31 cellular contexts compared by ENCODE assay signal in the genomic region with DNA sequence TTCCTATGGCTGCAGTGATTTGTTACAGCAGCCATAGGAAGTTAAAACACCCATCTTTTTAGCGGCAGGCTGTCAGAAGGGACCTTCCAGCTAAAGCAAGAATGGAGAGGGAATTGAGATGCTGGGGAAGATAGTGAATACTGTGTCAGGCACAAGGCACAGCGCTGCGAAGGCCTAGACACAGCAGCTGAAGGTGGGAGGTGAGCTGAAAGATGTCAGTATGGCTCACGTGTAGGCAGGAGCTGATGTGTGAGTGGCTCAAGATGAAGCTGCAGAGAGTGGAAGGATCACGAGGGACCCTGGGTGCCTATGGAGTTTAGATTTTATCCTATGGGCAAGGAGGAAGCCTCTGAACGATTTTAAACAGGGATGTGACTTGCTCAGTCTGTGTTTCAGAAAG.
"Had no signal": no experiment of that assay in that cellular context is flagged by ENCODE, and none has a peak within 500 bp of the region (broad histone marks: within the 10 kb centered on the region; RNA-seq: fewer than 3 reads in every experiment).

No MANE protein-coding gene starts in this region.

- H3K27ac ChIP-seq: body of pancreas, brain microvascular endothelial cell, breast epithelium, VCaP had no signal

- H3K36me3 ChIP-seq: brain microvascular endothelial cell, breast epithelium had no signal

- DNase-seq: activated B cell treated with CpG ODN at 0.5 μM for 24 hours; activated CD4-positive, alpha-beta memory T cell treated with anti-CD3 and anti-CD28 coated beads for 36 hours; activated CD4-positive, alpha-beta T cell treated with anti-CD3 and anti-CD28 coated beads for 4 hours; activated CD4-positive, alpha-beta T cell treated with anti-CD3 and anti-CD28 coated beads, Interleukin-2, amount 10 ng/mL, durations not matched to agents 24 days and 14 days; activated CD4-positive, alpha-beta T cell treated with anti-CD3 and anti-CD28 coated beads, Interleukin-2, amount 50 U/mL, for 1 hour; activated CD4-positive, alpha-beta T cell treated with anti-CD3 and anti-CD28 coated beads, Interleukin-2, amount 50 U/mL, for 4 hours; activated CD4-positive, CD25-positive, alpha-beta regulatory T cell treated with anti-CD3 and anti-CD28 coated beads, Interleukin-2, amount 50 U/mL, for 72 hours; activated CD8-positive, alpha-beta memory T cell treated with anti-CD3 and anti-CD28 coated beads, Interleukin-2, amount 50 U/mL, for 4 hours; activated CD8-positive, alpha-beta T cell treated with anti-CD3 and anti-CD28 coated beads for 36 hours; activated effector memory CD4-positive, alpha-beta T cell treated with anti-CD3 and anti-CD28 coated beads, Interleukin-2, amount 50 U/mL, for 16 hours; activated naive CD4-positive, alpha-beta T cell treated with anti-CD3 and anti-CD28 coated beads, Interleukin-2, amount 10 ng/mL, durations not matched to agents 7 days and 5 days; activated naive CD4-positive, alpha-beta T cell treated with Interleukin-2 at 50 U/mL for 16 hours; activated naive CD8-positive, alpha-beta T cell treated with anti-CD3 and anti-CD28 coated beads, Interleukin-2, amount 10 ng/mL, durations not matched to agents 7 days and 5 days; activated naive CD8-positive, alpha-beta T cell treated with anti-CD3 and anti-CD28 coated beads, Interleukin-2, amount 50 U/mL, for 24 hours; activated T-cell treated with anti-CD3 and anti-CD28 coated beads for 4 hours; activated T-cell treated with anti-CD3 and anti-CD28 coated beads, Interleukin-2, amount 50 U/mL, for 1 hour; activated T-cell treated with anti-CD3 and anti-CD28 coated beads, Interleukin-2, amount 50 U/mL, for 4 hours; activated T-cell treated with anti-CD3 and anti-CD28 coated beads, Interleukin-2, amount 50 U/mL, for 72 hours; amygdala; anterior cingulate cortex; body of pancreas; brain microvascular endothelial cell; central memory CD4-positive, alpha-beta T cell; T-cell; T-helper 17 cell had no signal

- H3K27me3 ChIP-seq: body of pancreas, brain microvascular endothelial cell, breast epithelium had no signal

- ATAC-seq: activated CD8-positive, alpha-beta T cell treated with anti-CD3 and anti-CD28 coated beads for 36 hours; activated naive CD8-positive, alpha-beta T cell treated with anti-CD3 and anti-CD28 coated beads, Interleukin-2, amount 50 U/mL, for 24 hours; activated T-cell treated with anti-CD3 and anti-CD28 coated beads, Interleukin-2, amount 50 U/mL, for 4 hours; activated T-cell treated with anti-CD3 and anti-CD28 coated beads, Interleukin-2, amount 50 U/mL, for 72 hours; activated T-helper 17 cell treated with anti-CD3 and anti-CD28 coated beads, Interleukin-2, amount 50 U/mL, for 72 hours; body of pancreas; T-cell; T-helper 17 cell had no signal

- H3K27ac Mint-ChIP-seq: activated B cell treated with CpG ODN at 0.5 μM for 24 hours; activated CD4-positive, alpha-beta memory T cell treated with anti-CD3 and anti-CD28 coated beads for 36 hours; activated CD4-positive, alpha-beta T cell treated with anti-CD3 and anti-CD28 coated beads, Interleukin-2, amount 10 ng/mL, durations not matched to agents 24 days and 14 days; activated CD8-positive, alpha-beta T cell treated with anti-CD3 and anti-CD28 coated beads for 36 hours; activated naive CD4-positive, alpha-beta T cell treated with anti-CD3 and anti-CD28 coated beads, Interleukin-2, amount 10 ng/mL, durations not matched to agents 7 days and 5 days; activated naive CD4-positive, alpha-beta T cell treated with anti-CD3 and anti-CD28 coated beads, Interleukin-2, amount 50 U/mL, for 24 hours; activated naive CD8-positive, alpha-beta T cell; activated naive CD8-positive, alpha-beta T cell treated with anti-CD3 and anti-CD28 coated beads, Interleukin-2, amount 10 ng/mL, durations not matched to agents 7 days and 5 days; activated naive CD8-positive, alpha-beta T cell treated with anti-CD3 and anti-CD28 coated beads, Interleukin-2, amount 50 U/mL, for 24 hours; activated T-cell treated with anti-CD3 and anti-CD28 coated beads, Interleukin-2, amount 50 U/mL, for 72 hours; activated T-helper 1 cell treated with anti-CD3 and anti-CD28 coated beads, Interleukin-12 subunit alpha, Interleukin-12 subunit beta, Interleukin-2, Interleukin-4 antibody, amounts not matched to agents 30 ng/mL and 10 ng/mL and 1 ng/mL, durations not matched to agents 14 hours and 24 hours and 36 hours; activated T-helper 17 cell treated with anti-CD3 and anti-CD28 coated beads, Interleukin-2, amount 50 U/mL, for 72 hours; T-cell; T-helper 17 cell had no signal

- H3K4me3 Mint-ChIP-seq: activated B cell treated with CpG ODN at 0.5 μM for 24 hours; activated CD4-positive, alpha-beta memory T cell treated with anti-CD3 and anti-CD28 coated beads for 36 hours; activated CD4-positive, alpha-beta T cell treated with anti-CD3 and anti-CD28 coated beads, Interleukin-2, amount 10 ng/mL, durations not matched to agents 24 days and 14 days; activated CD8-positive, alpha-beta T cell treated with anti-CD3 and anti-CD28 coated beads for 36 hours; activated naive CD4-positive, alpha-beta T cell treated with anti-CD3 and anti-CD28 coated beads, Interleukin-2, amount 10 ng/mL, durations not matched to agents 7 days and 5 days; activated naive CD4-positive, alpha-beta T cell treated with anti-CD3 and anti-CD28 coated beads, Interleukin-2, amount 50 U/mL, for 24 hours; activated naive CD8-positive, alpha-beta T cell; activated naive CD8-positive, alpha-beta T cell treated with anti-CD3 and anti-CD28 coated beads, Interleukin-2, amount 10 ng/mL, durations not matched to agents 7 days and 5 days; activated naive CD8-positive, alpha-beta T cell treated with anti-CD3 and anti-CD28 coated beads, Interleukin-2, amount 50 U/mL, for 24 hours; activated T-cell treated with anti-CD3 and anti-CD28 coated beads, Interleukin-2, amount 50 U/mL, for 4 hours; activated T-cell treated with anti-CD3 and anti-CD28 coated beads, Interleukin-2, amount 50 U/mL, for 72 hours; activated T-helper 1 cell treated with anti-CD3 and anti-CD28 coated beads, Interleukin-12 subunit alpha, Interleukin-12 subunit beta, Interleukin-2, Interleukin-4 antibody, amounts not matched to agents 30 ng/mL and 10 ng/mL and 1 ng/mL, durations not matched to agents 14 hours and 24 hours and 36 hours; activated T-helper 17 cell treated with anti-CD3 and anti-CD28 coated beads, Interleukin-2, amount 50 U/mL, for 72 hours; T-cell; T-helper 17 cell had no signal

- H3K9me3 ChIP-seq: body of pancreas, breast epithelium had no signal

- H3K9me3 Mint-ChIP-seq: activated B cell treated with CpG ODN at 0.5 μM for 24 hours; activated CD4-positive, alpha-beta memory T cell treated with anti-CD3 and anti-CD28 coated beads for 36 hours; activated CD4-positive, alpha-beta T cell treated with anti-CD3 and anti-CD28 coated beads, Interleukin-2, amount 10 ng/mL, durations not matched to agents 24 days and 14 days; activated CD8-positive, alpha-beta T cell treated with anti-CD3 and anti-CD28 coated beads for 36 hours; activated naive CD4-positive, alpha-beta T cell treated with anti-CD3 and anti-CD28 coated beads, Interleukin-2, amount 10 ng/mL, durations not matched to agents 7 days and 5 days; activated naive CD4-positive, alpha-beta T cell treated with anti-CD3 and anti-CD28 coated beads, Interleukin-2, amount 50 U/mL, for 24 hours; activated naive CD8-positive, alpha-beta T cell treated with anti-CD3 and anti-CD28 coated beads, Interleukin-2, amount 10 ng/mL, durations not matched to agents 7 days and 5 days; activated naive CD8-positive, alpha-beta T cell treated with anti-CD3 and anti-CD28 coated beads, Interleukin-2, amount 50 U/mL, for 24 hours; activated T-cell treated with anti-CD3 and anti-CD28 coated beads, Interleukin-2, amount 50 U/mL, for 4 hours; activated T-cell treated with anti-CD3 and anti-CD28 coated beads, Interleukin-2, amount 50 U/mL, for 72 hours; activated T-helper 1 cell treated with anti-CD3 and anti-CD28 coated beads, Interleukin-12 subunit alpha, Interleukin-12 subunit beta, Interleukin-2, Interleukin-4 antibody, amounts not matched to agents 30 ng/mL and 10 ng/mL and 1 ng/mL, durations not matched to agents 14 hours and 24 hours and 36 hours; activated T-helper 17 cell treated with anti-CD3 and anti-CD28 coated beads, Interleukin-2, amount 50 U/mL, for 72 hours; T-cell had no signal

- H3K4me3 ChIP-seq: body of pancreas, breast epithelium had no signal

- H3K36me3 Mint-ChIP-seq: activated CD4-positive, alpha-beta memory T cell treated with anti-CD3 and anti-CD28 coated beads for 36 hours; activated naive CD4-positive, alpha-beta T cell treated with anti-CD3 and anti-CD28 coated beads, Interleukin-2, amount 10 ng/mL, durations not matched to agents 7 days and 5 days; activated naive CD8-positive, alpha-beta T cell treated with anti-CD3 and anti-CD28 coated beads, Interleukin-2, amount 10 ng/mL, durations not matched to agents 7 days and 5 days had no signal

- H3K27me3 Mint-ChIP-seq: activated B cell treated with CpG ODN at 0.5 μM for 24 hours; activated CD4-positive, alpha-beta T cell treated with anti-CD3 and anti-CD28 coated beads, Interleukin-2, amount 10 ng/mL, durations not matched to agents 24 days and 14 days; activated CD8-positive, alpha-beta T cell treated with anti-CD3 and anti-CD28 coated beads for 36 hours; activated naive CD4-positive, alpha-beta T cell treated with anti-CD3 and anti-CD28 coated beads, Interleukin-2, amount 10 ng/mL, durations not matched to agents 7 days and 5 days; activated naive CD4-positive, alpha-beta T cell treated with anti-CD3 and anti-CD28 coated beads, Interleukin-2, amount 50 U/mL, for 24 hours; activated naive CD8-positive, alpha-beta T cell; activated naive CD8-positive, alpha-beta T cell treated with anti-CD3 and anti-CD28 coated beads, Interleukin-2, amount 10 ng/mL, durations not matched to agents 7 days and 5 days; activated naive CD8-positive, alpha-beta T cell treated with anti-CD3 and anti-CD28 coated beads, Interleukin-2, amount 50 U/mL, for 24 hours; activated T-helper 17 cell treated with anti-CD3 and anti-CD28 coated beads, Interleukin-2, amount 50 U/mL, for 72 hours; T-cell had no signal

- H3K4me1 ChIP-seq: body of pancreas, breast epithelium had no signal

- H3K4me1 Mint-ChIP-seq: activated B cell treated with CpG ODN at 0.5 μM for 24 hours; activated CD4-positive, alpha-beta T cell treated with anti-CD3 and anti-CD28 coated beads, Interleukin-2, amount 10 ng/mL, durations not matched to agents 24 days and 14 days; activated naive CD4-positive, alpha-beta T cell treated with anti-CD3 and anti-CD28 coated beads, Interleukin-2, amount 10 ng/mL, durations not matched to agents 7 days and 5 days; activated naive CD4-positive, alpha-beta T cell treated with anti-CD3 and anti-CD28 coated beads, Interleukin-2, amount 50 U/mL, for 24 hours; activated naive CD8-positive, alpha-beta T cell treated with anti-CD3 and anti-CD28 coated beads, Interleukin-2, amount 10 ng/mL, durations not matched to agents 7 days and 5 days; activated naive CD8-positive, alpha-beta T cell treated with anti-CD3 and anti-CD28 coated beads, Interleukin-2, amount 50 U/mL, for 24 hours; activated T-helper 17 cell treated with anti-CD3 and anti-CD28 coated beads, Interleukin-2, amount 50 U/mL, for 72 hours; T-cell; T-helper 17 cell had no signal
